23 cellular contexts compared by ENCODE assay signal in the genomic region with DNA sequence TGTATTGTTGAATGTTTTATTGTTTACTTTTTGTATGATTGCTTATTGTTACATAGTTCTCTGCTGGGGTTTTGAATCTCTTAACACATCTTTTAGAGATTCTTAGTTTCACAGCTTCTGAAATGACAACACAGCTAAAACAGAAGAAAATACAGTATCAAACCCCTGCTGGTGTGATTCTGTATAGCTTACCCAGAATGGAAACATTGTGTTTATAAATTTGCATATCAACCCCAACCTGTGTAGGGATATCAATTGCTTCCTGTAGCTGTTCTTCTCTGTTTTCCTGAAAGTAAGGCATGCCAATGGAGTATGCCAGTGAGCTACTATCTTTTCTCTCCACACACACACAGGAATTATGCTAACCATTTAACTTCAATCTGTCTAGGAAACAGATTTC.
DNase-seq lines count a peak whose midpoint lies in the region; ATAC-seq and TF ChIP-seq lines count a peak whose summit lies in the region.
"Had no signal": no experiment of that assay in that cellular context is flagged by ENCODE, and none has a peak within 500 bp of the region (broad histone marks: within the 10 kb centered on the region; RNA-seq: fewer than 3 reads in every experiment).

No MANE protein-coding gene starts in this region.

- intact Hi-C loops in PC-3 (cut with micrococcal nuclease): no loop called here
- intact Hi-C loops in Calu3 (cut with micrococcal nuclease; ENCODE audit: unreplicated experiment): no loop called here

- POLR2A ChIA-PET in PC-3 (lab: Charles Lee; ENCODE audit: unreplicated experiment): no interaction called here

- no peak overlapping the region for H3K23ac ChIP-seq in H9 (ENCODE audit: insufficient read length, low read depth, low read length)

- H4K20me1 ChIP-seq in H9 (ENCODE audit: control insufficient read depth, insufficient read depth, insufficient read length) (no peaks in the 10 kb centered on the region), PC-3 (ENCODE audit: low read length) (no peaks in the 10 kb centered on the region)

- no peak overlapping the region for H3T11ph ChIP-seq in H9 (ENCODE audit: low read length)

- TF ChIP-seq CTCF in C4-2B (conservative IDR thresholded peaks at IDR 0.05) (peak; percentile 19; the same call in 1 of the 2 replicates), H9 (conservative IDR thresholded peaks at IDR 0.05) (peak; percentile 44; the same call in 2 of the 3 replicates), PC-3 (conservative IDR thresholded peaks at IDR 0.05; ENCODE audit: low read depth, low read length) (peak; percentile 40; the same call in 1 of the 2 replicates), fibroblast of pulmonary artery (IDR thresholded peaks at IDR 0.05; ENCODE audit: low read length, missing control alignments) (peak; percentile 11), Calu3 (IDR thresholded peaks at IDR 0.05; ENCODE audit: unreplicated experiment) (no peak), suprapubic skin (IDR thresholded peaks at IDR 0.05) (no peak)

- TF ChIP-seq POLR2A in suprapubic skin (IDR thresholded peaks at IDR 0.05): no peak

- H4K5ac ChIP-seq in H9 (ENCODE audit: insufficient read length, low read depth, low read length): no peak overlapping the region

- no peak overlapping the region for H2BK120ac ChIP-seq in H9 (ENCODE audit: low read depth, low read length, poor library complexity, severe bottlenecking)

- no peak overlapping the region for H3K56ac ChIP-seq in H9 (ENCODE audit: insufficient read length, low read depth, low read length)

- DNase-seq in H9 (no peak), PC-3 (peak; percentile 50), fibroblast of pulmonary artery (ENCODE audit: low read depth) (no peak), Calu3 (no peak), suprapubic skin (ENCODE audit: low spot score in 2 of 2) (no peak)
- DNase-seq: activated CD4-positive, alpha-beta T cell treated with anti-CD3 and anti-CD28 coated beads, Interleukin-2, amount 10 ng/mL, durations not matched to agents 24 days and 14 days; activated CD8-positive, alpha-beta memory T cell treated with anti-CD3 and anti-CD28 coated beads, Interleukin-2, amount 10 ng/mL, durations not matched to agents 7 days and 5 days; activated naive CD4-positive, alpha-beta T cell treated with anti-CD3 and anti-CD28 coated beads, Interleukin-2, amount 50 U/mL, for 16 hours; amygdala; dermis blood vessel endothelial cell; glutamatergic neuron; kidney glomerular epithelial cell; NCI-H1417; NCI-H510A; sigmoid colon; T-helper 2 cell; thyroid gland had no signal

- H3K27me3 ChIP-seq in H9 (ENCODE audit: insufficient read depth, low read length) (no peaks in the 10 kb centered on the region), PC-3 (ENCODE audit: low read length) (no peaks in the 10 kb centered on the region), suprapubic skin (no peaks in the 10 kb centered on the region)
- H3K27me3 ChIP-seq: neural progenitor cell, sigmoid colon, thyroid gland had no signal

- no peak overlapping the region for H2BK15ac ChIP-seq in H9 (ENCODE audit: low read depth, low read length)

- H3K4me1 Mint-ChIP-seq in H9 (peaks cover 5 to 6% of the 10 kb centered on the region in 2 experiments), Calu3 (ENCODE audit: low read depth, unreplicated experiment) (no peaks in the 10 kb centered on the region)
- H3K4me1 Mint-ChIP-seq: activated CD4-positive, alpha-beta T cell treated with anti-CD3 and anti-CD28 coated beads, Interleukin-2, amount 10 ng/mL, durations not matched to agents 24 days and 14 days; activated CD8-positive, alpha-beta memory T cell treated with anti-CD3 and anti-CD28 coated beads, Interleukin-2, amount 10 ng/mL, durations not matched to agents 7 days and 5 days; neural progenitor cell had no signal

- H3K9me2 ChIP-seq in PC-3 (replicated peaks; ENCODE audit: low read length): no peaks in the 10 kb centered on the region

- no peak overlapping the region for H3K4me3 Mint-ChIP-seq in H9
- no peak overlapping the region for H3K4me3 Mint-ChIP-seq in Calu3 (ENCODE audit: low read depth, unreplicated experiment)
- H3K4me3 Mint-ChIP-seq: activated CD4-positive, alpha-beta T cell treated with anti-CD3 and anti-CD28 coated beads, Interleukin-2, amount 10 ng/mL, durations not matched to agents 24 days and 14 days; activated CD8-positive, alpha-beta memory T cell treated with anti-CD3 and anti-CD28 coated beads, Interleukin-2, amount 10 ng/mL, durations not matched to agents 7 days and 5 days; neural progenitor cell; stimulated activated naive CD8-positive, alpha-beta T cell treated with anti-CD3 and anti-CD28 coated beads, Interleukin-15, Interleukin-2, amounts not matched to agents 100 ng/mL and 50 ng/mL, for 24 hours had no signal

- no peak overlapping the region for H4K8ac ChIP-seq in H9 (replicated peaks; ENCODE audit: insufficient read length, low read depth, low read length)

- H3K79me2 ChIP-seq in H9 (ENCODE audit: insufficient read depth, low read length) (no peaks in the 10 kb centered on the region), PC-3 (ENCODE audit: low read length) (no peaks in the 10 kb centered on the region)

- H3K27ac ChIP-seq in C4-2B (no peak overlapping the region), H9 (ENCODE audit: insufficient read length, low read depth, low read length) (no peak overlapping the region), PC-3 (ENCODE audit: low read length) (no peak overlapping the region), suprapubic skin (no peak overlapping the region)
- H3K27ac ChIP-seq: neural progenitor cell, sigmoid colon, thyroid gland had no signal

- H3K4ac ChIP-seq in H9 (ENCODE audit: low read depth, low read length): no peak overlapping the region

- no peak overlapping the region for H2BK20ac ChIP-seq in H9 (ENCODE audit: low read depth, low read length, poor library complexity, severe bottlenecking)

- H3F3A ChIP-seq in PC-3 (ENCODE audit: low read length, unreplicated experiment): peaks cover 7% of the 10 kb centered on the region

- H3K23me2 ChIP-seq in H9 (ENCODE audit: insufficient read length, low read depth, low read length, poor library complexity, severe bottlenecking): no peaks in the 10 kb centered on the region

- H3K27ac Mint-ChIP-seq in H9: no peak overlapping the region
- no peak overlapping the region for H3K27ac Mint-ChIP-seq in Calu3 (ENCODE audit: unreplicated experiment)
- H3K27ac Mint-ChIP-seq: activated CD4-positive, alpha-beta T cell treated with anti-CD3 and anti-CD28 coated beads, Interleukin-2, amount 10 ng/mL, durations not matched to agents 24 days and 14 days; activated CD8-positive, alpha-beta memory T cell treated with anti-CD3 and anti-CD28 coated beads, Interleukin-2, amount 10 ng/mL, durations not matched to agents 7 days and 5 days; neural progenitor cell; stimulated activated naive CD8-positive, alpha-beta T cell treated with anti-CD3 and anti-CD28 coated beads, Interleukin-15, Interleukin-2, amounts not matched to agents 100 ng/mL and 50 ng/mL, for 24 hours had no signal

- no peaks in the 10 kb centered on the region for H3K4me1 ChIP-seq in H9 (ENCODE audit: insufficient read depth, low read length)
- peaks cover 13% of the 10 kb centered on the region; the same call in 1 of the 2 replicates for H3K4me1 ChIP-seq in PC-3 (ENCODE audit: insufficient read depth, low read length)
- H3K4me1 ChIP-seq in suprapubic skin: no peaks in the 10 kb centered on the region
- H3K4me1 ChIP-seq: neural progenitor cell, sigmoid colon, thyroid gland had no signal

- ATAC-seq in PC-3 (peak; percentile 56), GM21786 (IDR thresholded peaks at IDR 0.05; ENCODE audit: unreplicated experiment) (no peak), HG02610 (IDR thresholded peaks at IDR 0.05; ENCODE audit: unreplicated experiment) (no peak)
- ATAC-seq: activated CD8-positive, alpha-beta memory T cell treated with anti-CD3 and anti-CD28 coated beads, Interleukin-2, amount 10 ng/mL, durations not matched to agents 7 days and 5 days had no signal

- H2AK5ac ChIP-seq in H9 (ENCODE audit: insufficient read length, low read length): no peak overlapping the region

- H3K36me3 ChIP-seq in PC-3 (ENCODE audit: low read depth, low read length) (no peaks in the 10 kb centered on the region), suprapubic skin (no peaks in the 10 kb centered on the region)
- H3K36me3 ChIP-seq: neural progenitor cell, sigmoid colon, thyroid gland had no signal

- CTCF ChIA-PET in PC-3 (lab: Charles Lee): interaction anchor here (0.6 kb wide), 1 partner anchor 748 kb away, joined by 3 read pairs; no protein-coding TSS in a partner anchor
- CTCF ChIA-PET in Calu3 (lab: Charles Lee): no interaction called here

- H4K91ac ChIP-seq in H9 (ENCODE audit: insufficient read length, low read depth, low read length): no peak overlapping the region

- H2BK12ac ChIP-seq in H9 (ENCODE audit: insufficient read length, low read depth, low read length): no peak overlapping the region

- TF ChIP-seq EP300 in suprapubic skin (IDR thresholded peaks at IDR 0.05): no peak

- H2AFZ ChIP-seq in H9 (ENCODE audit: low read length) (no peak overlapping the region), PC-3 (ENCODE audit: low read length) (no peak overlapping the region)
- H2AFZ ChIP-seq: neural progenitor cell had no signal

- no peaks in the 10 kb centered on the region for H3K27me3 Mint-ChIP-seq in H9 (ENCODE audit: low read depth)
- H3K27me3 Mint-ChIP-seq in Calu3 (ENCODE audit: unreplicated experiment): no peaks in the 10 kb centered on the region
- H3K27me3 Mint-ChIP-seq: activated CD4-positive, alpha-beta T cell treated with anti-CD3 and anti-CD28 coated beads, Interleukin-2, amount 10 ng/mL, durations not matched to agents 24 days and 14 days; activated CD8-positive, alpha-beta memory T cell treated with anti-CD3 and anti-CD28 coated beads, Interleukin-2, amount 10 ng/mL, durations not matched to agents 7 days and 5 days; stimulated activated naive CD8-positive, alpha-beta T cell treated with anti-CD3 and anti-CD28 coated beads, Interleukin-15, Interleukin-2, amounts not matched to agents 100 ng/mL and 50 ng/mL, for 24 hours had no signal

- no peak overlapping the region for H3K4me2 ChIP-seq in H9 (ENCODE audit: insufficient read depth, insufficient read length, low read length)
- H3K4me2 ChIP-seq in PC-3 (ENCODE audit: low read length): no peak overlapping the region
- H3K4me2 ChIP-seq: neural progenitor cell had no signal

- no peak overlapping the region for H3K14ac ChIP-seq in H9 (ENCODE audit: insufficient read depth, low read length)

- no peak overlapping the region for H3K18ac ChIP-seq in H9 (ENCODE audit: insufficient read length, low read depth, low read length)

- no peaks in the 10 kb centered on the region for H3K9me3 Mint-ChIP-seq in H9
- H3K9me3 Mint-ChIP-seq in Calu3 (ENCODE audit: low read depth, unreplicated experiment): no peaks in the 10 kb centered on the region
- H3K9me3 Mint-ChIP-seq: activated CD4-positive, alpha-beta T cell treated with anti-CD3 and anti-CD28 coated beads, Interleukin-2, amount 10 ng/mL, durations not matched to agents 24 days and 14 days had no signal

- H3K36me3 Mint-ChIP-seq in H9 (ENCODE audit: insufficient read depth in 1 of 3, low read depth in 3 of 3): no peaks in the 10 kb centered on the region
- H3K36me3 Mint-ChIP-seq in Calu3 (ENCODE audit: insufficient read depth, unreplicated experiment): no peaks in the 10 kb centered on the region
- H3K36me3 Mint-ChIP-seq: activated CD8-positive, alpha-beta memory T cell treated with anti-CD3 and anti-CD28 coated beads, Interleukin-2, amount 10 ng/mL, durations not matched to agents 7 days and 5 days; neural progenitor cell had no signal

- no peaks in the 10 kb centered on the region for H3K79me1 ChIP-seq in H9 (ENCODE audit: insufficient read depth, low read depth, low read length, poor library complexity, severe bottlenecking)

- H3K4me3 ChIP-seq in PC-3 (ENCODE audit: low read length) (no peak overlapping the region), fibroblast of pulmonary artery (replicated peaks; ENCODE audit: low read depth, low read length) (no peak overlapping the region), suprapubic skin (no peak overlapping the region)
- H3K4me3 ChIP-seq: lung, neural progenitor cell, sigmoid colon, thyroid gland had no signal

- H3K9ac ChIP-seq in H9 (ENCODE audit: extremely low read depth, insufficient read length, low read length): no peak overlapping the region
- no peak overlapping the region for H3K9ac ChIP-seq in PC-3 (ENCODE audit: low read length)
- H3K9ac ChIP-seq: neural progenitor cell had no signal

- H2BK5ac ChIP-seq in H9 (ENCODE audit: insufficient read length, low read length): no peak overlapping the region

- H3K9me3 ChIP-seq in H9 (ENCODE audit: control insufficient read depth, low read depth, low read length) (no peaks in the 10 kb centered on the region), PC-3 (ENCODE audit: low read length) (no peaks in the 10 kb centered on the region), suprapubic skin (no peaks in the 10 kb centered on the region)
- H3K9me3 ChIP-seq: sigmoid colon, thyroid gland had no signal

- BruUV-seq in PC-3 (replicated peaks; lab: Mats Ljungman, UMichigan) (no TSS peak), Calu3 (replicated peaks; lab: Mats Ljungman, UMichigan) (no TSS peak)

Comparison
In these comparisons a context has a peak if more than half of its experiments do, and no peak if none do; other contexts are left out.
1. CTCF ChIP-seq: peak in C4-2B (single experiment), H9 (single experiment), PC-3 (single experiment) and fibroblast of pulmonary artery (single experiment); none in Calu3 (single experiment) and suprapubic skin (0 of 2).